In the genomic region with DNA sequence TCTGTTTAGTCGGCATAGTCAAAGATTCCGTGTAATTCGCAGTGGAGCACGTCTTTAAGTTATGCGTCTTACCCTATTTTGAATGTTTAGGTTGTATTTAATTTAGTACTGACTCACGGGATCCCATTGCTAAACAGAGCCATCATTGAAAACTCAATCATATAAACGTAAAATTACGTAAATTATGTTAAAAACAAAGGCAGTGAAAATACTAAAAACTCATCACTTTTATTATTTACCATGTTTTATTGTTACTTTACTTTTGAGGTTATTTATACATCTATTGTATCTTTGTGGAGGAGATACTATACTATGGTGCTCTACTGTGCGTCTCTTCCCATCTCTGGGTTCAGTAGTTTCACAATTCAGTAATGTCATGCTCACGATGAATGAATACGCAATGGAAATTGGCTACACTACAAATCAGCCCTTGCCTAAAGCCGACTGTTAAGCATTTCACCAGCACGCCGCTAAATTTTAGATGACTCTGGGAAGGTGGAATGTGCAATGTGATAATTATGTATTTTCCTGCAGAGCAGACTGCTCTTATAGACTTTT, we compare ENCODE assay signal across 8 cellular contexts. TPM values are rescaled to one million over a fixed set of nuclear protein-coding genes. Genes with fewer than 3 reads are reported as not detected.
DNase-seq lines count a peak whose midpoint lies in the region; ATAC-seq and TF ChIP-seq lines count a peak whose summit lies in the region.

No MANE protein-coding gene starts in this region.

- peak overlapping the region; percentile 83 for H3K9ac ChIP-seq in neural cell (ENCODE audit: low read length)

- peak overlapping the region; percentile 55 for H3K4me2 ChIP-seq in neural cell (ENCODE audit: low read length)

- no peak for ATAC-seq in WTC11
- no peak for ATAC-seq in GM19455 (IDR thresholded peaks at IDR 0.05; ENCODE audit: unreplicated experiment)

- no peaks in the 10 kb centered on the region for H3K36me3 Mint-ChIP-seq in WTC11

- H3K27me3 ChIP-seq in MG63 (no peaks in the 10 kb centered on the region), neural cell (ENCODE audit: insufficient read depth, low read depth, low read length) (no peaks in the 10 kb centered on the region)

- H3K36me3 ChIP-seq in MG63 (no peaks in the 10 kb centered on the region), neural cell (ENCODE audit: insufficient read depth, low read length) (no peaks in the 10 kb centered on the region)

- no peak for TF ChIP-seq RAD21 in neural cell (conservative IDR thresholded peaks at IDR 0.05)

- no peaks in the 10 kb centered on the region for H3K9me3 ChIP-seq in MG63
- H3K9me3 ChIP-seq in neural cell (ENCODE audit: low read length), result no peaks in the 10 kb centered on the region

- no peaks in the 10 kb centered on the region for H4K20me1 ChIP-seq in neural cell (ENCODE audit: insufficient read depth)

- H3K27ac ChIP-seq in neural cell (ENCODE audit: low read length), result peak overlapping the region; percentile 88

- H3F3A ChIP-seq in neural cell (ENCODE audit: insufficient read depth, low read length, poor library complexity, severe bottlenecking), result no peaks in the 10 kb centered on the region

- H3K4me3 ChIP-seq in MG63 (peak overlapping the region; percentile 80), fibroblast of mammary gland (ENCODE audit: control insufficient read depth, low read depth, low read length) (peak overlapping the region; percentile 75), neural cell (ENCODE audit: low read length) (peak overlapping the region; percentile 81)

- peak overlapping the region; percentile 40 for H2AFZ ChIP-seq in neural cell (ENCODE audit: low read depth, low read length)

- peak; percentile 52 for DNase-seq in NCI-H1436 (lab: John Stamatoyannopoulos, UW)
- no peak for DNase-seq in NCI-H1436 treated with DMSO at 0.1 percent for 48 hours (lab: John Stamatoyannopoulos, UW)
- peak; percentile 7 for DNase-seq in MG63
- DNase-seq in WTC11 (ENCODE audit: low spot score), result no peak
- DNase-seq in fibroblast of mammary gland (ENCODE audit: low read depth), result peak; percentile 82
- no peak for DNase-seq in iPS-NIHi11 (ENCODE audit: low spot score)

- POLR2A ChIA-PET in WTC11 (lab: Charles Lee), result no interaction called here

- H3K27ac Mint-ChIP-seq in WTC11, result peak overlapping the region; percentile 89

- H3K9me3 Mint-ChIP-seq in WTC11, result no peaks in the 10 kb centered on the region

- peaks cover 23% of the 10 kb centered on the region for H3K79me2 ChIP-seq in neural cell (replicated peaks; ENCODE audit: insufficient read depth, low read length)

- TF ChIP-seq EP300 in neural cell (conservative IDR thresholded peaks at IDR 0.05; ENCODE audit: poor library complexity, severe bottlenecking), result no peak

- H3K27me3 Mint-ChIP-seq in WTC11 (ENCODE audit: low read depth), result no peaks in the 10 kb centered on the region

- H3K4me1 Mint-ChIP-seq in WTC11, result peaks cover 9% of the 10 kb centered on the region; the same call in 1 of the 2 replicates

- TF ChIP-seq CTCF in WTC11 (IDR thresholded peaks at IDR 0.05) (no peak), fibroblast of mammary gland (conservative IDR thresholded peaks at IDR 0.05; ENCODE audit: control insufficient read depth, insufficient read depth, low read depth, low read length) (no peak), neural cell (IDR thresholded peaks at IDR 0.05; ENCODE audit: poor library complexity, severe bottlenecking) (no peak)

- CTCF ChIA-PET in WTC11 (lab: Charles Lee), result interaction anchor here (1.0 kb wide), 1 partner anchor 21 kb away, joined by 3 read pairs; no protein-coding TSS in a partner anchor

- no peaks in the 10 kb centered on the region for H3K9me2 ChIP-seq in neural cell (ENCODE audit: insufficient read depth, low read length)

- peak overlapping the region; percentile 84 for H3K4me3 Mint-ChIP-seq in WTC11

TF ChIP-seq in WTC11, 78 proteins besides CTCF, POLR2A, EP300 and RAD21:
- TF ChIP-seq SP1 (CRISPR knock-in tag; conservative IDR thresholded peaks at IDR 0.05), result no peak
- TF ChIP-seq, protein P1, sequence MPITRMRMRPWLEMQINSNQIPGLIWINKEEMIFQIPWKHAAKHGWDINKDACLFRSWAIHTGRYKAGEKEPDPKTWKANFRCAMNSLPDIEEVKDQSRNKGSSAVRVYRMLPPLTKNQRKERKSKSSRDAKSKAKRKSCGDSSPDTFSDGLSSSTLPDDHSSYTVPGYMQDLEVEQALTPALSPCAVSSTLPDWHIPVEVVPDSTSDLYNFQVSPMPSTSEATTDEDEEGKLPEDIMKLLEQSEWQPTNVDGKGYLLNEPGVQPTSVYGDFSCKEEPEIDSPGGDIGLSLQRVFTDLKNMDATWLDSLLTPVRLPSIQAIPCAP (CRISPR knock-in tag; IDR thresholded peaks at IDR 0.05), result no peak
TF ChIP-seq in WTC11: peak in this region for 0.

TF ChIP-seq in neural cell, 6 proteins besides CTCF, POLR2A, EP300 and RAD21:
- no peak for TF ChIP-seq MXI1 (conservative IDR thresholded peaks at IDR 0.05; ENCODE audit: poor library complexity, severe bottlenecking)
- TF ChIP-seq, protein P2, sequence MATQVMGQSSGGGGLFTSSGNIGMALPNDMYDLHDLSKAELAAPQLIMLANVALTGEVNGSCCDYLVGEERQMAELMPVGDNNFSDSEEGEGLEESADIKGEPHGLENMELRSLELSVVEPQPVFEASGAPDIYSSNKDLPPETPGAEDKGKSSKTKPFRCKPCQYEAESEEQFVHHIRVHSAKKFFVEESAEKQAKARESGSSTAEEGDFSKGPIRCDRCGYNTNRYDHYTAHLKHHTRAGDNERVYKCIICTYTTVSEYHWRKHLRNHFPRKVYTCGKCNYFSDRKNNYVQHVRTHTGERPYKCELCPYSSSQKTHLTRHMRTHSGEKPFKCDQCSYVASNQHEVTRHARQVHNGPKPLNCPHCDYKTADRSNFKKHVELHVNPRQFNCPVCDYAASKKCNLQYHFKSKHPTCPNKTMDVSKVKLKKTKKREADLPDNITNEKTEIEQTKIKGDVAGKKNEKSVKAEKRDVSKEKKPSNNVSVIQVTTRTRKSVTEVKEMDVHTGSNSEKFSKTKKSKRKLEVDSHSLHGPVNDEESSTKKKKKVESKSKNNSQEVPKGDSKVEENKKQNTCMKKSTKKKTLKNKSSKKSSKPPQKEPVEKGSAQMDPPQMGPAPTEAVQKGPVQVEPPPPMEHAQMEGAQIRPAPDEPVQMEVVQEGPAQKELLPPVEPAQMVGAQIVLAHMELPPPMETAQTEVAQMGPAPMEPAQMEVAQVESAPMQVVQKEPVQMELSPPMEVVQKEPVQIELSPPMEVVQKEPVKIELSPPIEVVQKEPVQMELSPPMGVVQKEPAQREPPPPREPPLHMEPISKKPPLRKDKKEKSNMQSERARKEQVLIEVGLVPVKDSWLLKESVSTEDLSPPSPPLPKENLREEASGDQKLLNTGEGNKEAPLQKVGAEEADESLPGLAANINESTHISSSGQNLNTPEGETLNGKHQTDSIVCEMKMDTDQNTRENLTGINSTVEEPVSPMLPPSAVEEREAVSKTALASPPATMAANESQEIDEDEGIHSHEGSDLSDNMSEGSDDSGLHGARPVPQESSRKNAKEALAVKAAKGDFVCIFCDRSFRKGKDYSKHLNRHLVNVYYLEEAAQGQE (IDR thresholded peaks at IDR 0.05; ENCODE audit: borderline replicate concordance), result no peak
- no peak for TF ChIP-seq SMC3 (conservative IDR thresholded peaks at IDR 0.05; ENCODE audit: poor library complexity)
- TF ChIP-seq EZH2 (IDR thresholded peaks at IDR 0.05; ENCODE audit: borderline replicate concordance, insufficient read depth, low read length, poor library complexity, severe bottlenecking), result no peak
- TF ChIP-seq TAF1 (IDR thresholded peaks at IDR 0.05; ENCODE audit: low read depth), result no peak
- TF ChIP-seq POLR2AphosphoS5 (IDR thresholded peaks at IDR 0.05), result no peak
TF ChIP-seq in neural cell: peak in this region for 0.

RNA-seq across cellular contexts. Expression of a gene that starts 0.9 kb away (rescaled TPM):
- 61.9 and 104 TPM in 2 replicates for total RNA-seq in MG63 (2014; rRNA removed; shearing (Covaris generic); ENCODE audit: low replicate concordance)
- total RNA-seq in WTC11 (2021), result 60.7 to 79.5 TPM (median 73.8 TPM) in 3 replicates
- polyA plus RNA-seq in neural cell, result 139 and 141 TPM in 2 replicates
- polyA minus RNA-seq in neural cell, result 37.3 and 48.6 TPM in 2 replicates

RNA-seq across cellular contexts. Expression of a gene that starts 5.1 kb away (rescaled TPM):
- 5.6 and 7.4 TPM in 2 replicates for total RNA-seq in MG63 (2014; rRNA removed; shearing (Covaris generic); ENCODE audit: low replicate concordance)
- 1.6 to 2.6 TPM (median 2.2 TPM) in 3 replicates for total RNA-seq in WTC11 (2021)
- 2.1 TPM in 2 replicates for polyA plus RNA-seq in neural cell
- 3.2 and 4.1 TPM in 2 replicates for polyA minus RNA-seq in neural cell

RNA-seq across cellular contexts. Expression of a gene that starts 43.3 kb away (rescaled TPM):
- total RNA-seq in MG63 (2014; rRNA removed; shearing (Covaris generic); ENCODE audit: low replicate concordance), result 16.7 and 38.6 TPM in 2 replicates
- 3.0 to 6.4 TPM (median 5.9 TPM) in 3 replicates for total RNA-seq in WTC11 (2021)
- polyA plus RNA-seq in neural cell, result 15.7 and 16.4 TPM in 2 replicates
- polyA minus RNA-seq in neural cell, result 5.4 and 7.5 TPM in 2 replicates

RNA-seq across cellular contexts. Expression of a gene that starts 43.3 kb away (rescaled TPM):
- total RNA-seq in MG63 (2014; rRNA removed; shearing (Covaris generic); ENCODE audit: low replicate concordance), result 14.6 and 79.5 TPM in 2 replicates
- 8.6 to 12.8 TPM (median 10.1 TPM) in 3 replicates for total RNA-seq in WTC11 (2021)
- 1.1 and 2.4 TPM in 2 replicates for polyA plus RNA-seq in neural cell
- polyA minus RNA-seq in neural cell, result 1.0 and 3.2 TPM in 2 replicates

RNA-seq across cellular contexts. Expression of a gene that starts 43.7 kb away (rescaled TPM):
- total RNA-seq in MG63 (2014; rRNA removed; shearing (Covaris generic); ENCODE audit: low replicate concordance), result 1.5 and 4.9 TPM in 2 replicates
- 18.5 to 19.6 TPM (median 19.4 TPM) in 3 replicates for total RNA-seq in WTC11 (2021)
- polyA plus RNA-seq in neural cell, result 17.2 and 28.1 TPM in 2 replicates
- polyA minus RNA-seq in neural cell, result 28.5 and 30.9 TPM in 2 replicates

Comparison
In these comparisons a context has a peak if more than half of its experiments do, and no peak if none do; other contexts are left out.
1. DNase-seq: peak in NCI-H1436 (single experiment), MG63 (single experiment) and fibroblast of mammary gland (single experiment); none in NCI-H1436 treated with DMSO at 0.1 percent for 48 hours (single experiment), WTC11 (single experiment) and iPS-NIHi11 (single experiment).
2. Peak in every context shown above with its lines, with median percentiles within 50 percentile points of each other: H3K4me3 ChIP-seq.